ENCODE assay signal across 11 cellular contexts in the genomic region with DNA sequence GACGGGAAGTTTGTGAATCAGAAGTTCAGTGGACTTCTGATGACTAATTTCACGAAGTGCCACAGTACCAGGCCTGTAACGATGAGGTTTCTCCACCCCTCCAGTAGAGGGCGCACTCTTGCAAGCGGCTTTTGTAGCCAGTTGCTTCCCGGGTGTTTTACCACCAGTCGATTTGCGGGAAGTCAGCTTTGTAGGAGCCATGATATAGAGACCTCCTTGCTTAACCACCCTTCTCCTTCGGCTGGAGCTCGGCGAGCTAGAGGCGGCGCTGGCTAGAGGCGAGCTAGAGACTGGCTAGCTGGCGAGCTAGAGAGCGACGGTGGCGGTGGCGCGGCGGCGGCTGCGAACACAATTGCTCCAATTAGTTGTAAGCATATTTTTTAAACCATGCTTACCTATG.
DNase-seq lines count a peak whose midpoint lies in the region; ATAC-seq and TF ChIP-seq lines count a peak whose summit lies in the region.
"Had no signal": no experiment of that assay in that cellular context is flagged by ENCODE, and none has a peak within 500 bp of the region (broad histone marks: within the 10 kb centered on the region; RNA-seq: fewer than 3 reads in every experiment).

No MANE protein-coding gene starts in this region.

- peak; percentile 21; the same call in 1 of the 2 replicates for TF ChIP-seq CTCF in VCaP (conservative IDR thresholded peaks at IDR 0.05)

- POLR2A ChIA-PET in HEK293T (lab: Yijun Ruan, JAX) = no interaction called here

- no peaks in the 10 kb centered on the region for H3K36me3 Mint-ChIP-seq in stimulated activated effector memory CD8-positive, alpha-beta T cell treated with anti-CD3 and anti-CD28 coated beads, Interleukin-12 subunit alpha, Interleukin-12 subunit beta, amount 100 ng/mL, for 72 hours
- H3K36me3 Mint-ChIP-seq in stimulated activated memory B cell treated with anti-CD40 and anti-IgM and Interleukin-4, amounts not matched to agents 10 μg/mL and 1 μg/mL and 100 μg/mL, for 72 hours = no peaks in the 10 kb centered on the region

- CTCF ChIA-PET in HEK293T (lab: Yijun Ruan, JAX) = no interaction called here

- no peak overlapping the region for H3K27ac Mint-ChIP-seq in stimulated activated effector memory CD8-positive, alpha-beta T cell treated with anti-CD3 and anti-CD28 coated beads, Interleukin-12 subunit alpha, Interleukin-12 subunit beta, amount 100 ng/mL, for 72 hours
- no peak overlapping the region for H3K27ac Mint-ChIP-seq in stimulated activated memory B cell treated with anti-CD40 and anti-IgM and Interleukin-4, amounts not matched to agents 10 μg/mL and 1 μg/mL and 100 μg/mL, for 72 hours

- ATAC-seq in left lobe of liver (no peak), GM21526 (IDR thresholded peaks at IDR 0.05; ENCODE audit: low FRiP score, unreplicated experiment) (no peak)
- ATAC-seq in stimulated activated effector memory CD8-positive, alpha-beta T cell treated with anti-CD3 and anti-CD28 coated beads, Interleukin-12 subunit alpha, Interleukin-12 subunit beta, amount 100 ng/mL, for 72 hours = no peak
- no peak for ATAC-seq in stimulated activated memory B cell treated with anti-CD40 and anti-IgM and Interleukin-4, amounts not matched to agents 10 μg/mL and 1 μg/mL and 100 μg/mL, for 72 hours

- H3K4me3 Mint-ChIP-seq in stimulated activated effector memory CD8-positive, alpha-beta T cell treated with anti-CD3 and anti-CD28 coated beads, Interleukin-12 subunit alpha, Interleukin-12 subunit beta, amount 100 ng/mL, for 72 hours = no peak overlapping the region
- no peak overlapping the region for H3K4me3 Mint-ChIP-seq in stimulated activated memory B cell treated with anti-CD40 and anti-IgM and Interleukin-4, amounts not matched to agents 10 μg/mL and 1 μg/mL and 100 μg/mL, for 72 hours

- DNase-seq in NCI-H146 (lab: John Stamatoyannopoulos, UW) (peak; percentile 4), NCI-H146 treated with DMSO at 0.1 percent for 48 hours (lab: John Stamatoyannopoulos, UW; ENCODE audit: unreplicated experiment) (no peak), HEK293T (ENCODE audit: extremely low spot score) (peak; percentile 7), left lobe of liver (ENCODE audit: low spot score) (peak; percentile 43)
- DNase-seq in stimulated activated effector memory CD8-positive, alpha-beta T cell treated with anti-CD3 and anti-CD28 coated beads, Interleukin-12 subunit alpha, Interleukin-12 subunit beta, amount 100 ng/mL, for 72 hours (ENCODE audit: low spot score in 2 of 2) = no peak
- DNase-seq: activated CD4-positive, alpha-beta T cell treated with anti-CD3 and anti-CD28 coated beads, Interleukin-2, amount 50 U/mL, for 4 hours; NCI-H2081 treated with DMSO at 0.1 percent for 48 hours; SHP77 had no signal

- no peaks in the 10 kb centered on the region for H3K27me3 Mint-ChIP-seq in stimulated activated memory B cell treated with anti-CD40 and anti-IgM and Interleukin-4, amounts not matched to agents 10 μg/mL and 1 μg/mL and 100 μg/mL, for 72 hours

- H3K9me3 Mint-ChIP-seq in stimulated activated effector memory CD8-positive, alpha-beta T cell treated with anti-CD3 and anti-CD28 coated beads, Interleukin-12 subunit alpha, Interleukin-12 subunit beta, amount 100 ng/mL, for 72 hours = peaks cover 6% of the 10 kb centered on the region
- H3K9me3 Mint-ChIP-seq in stimulated activated memory B cell treated with anti-CD40 and anti-IgM and Interleukin-4, amounts not matched to agents 10 μg/mL and 1 μg/mL and 100 μg/mL, for 72 hours = peaks cover 6% of the 10 kb centered on the region

- no peak overlapping the region for H3K27ac ChIP-seq in VCaP

- H3K4me1 Mint-ChIP-seq in stimulated activated effector memory CD8-positive, alpha-beta T cell treated with anti-CD3 and anti-CD28 coated beads, Interleukin-12 subunit alpha, Interleukin-12 subunit beta, amount 100 ng/mL, for 72 hours = no peaks in the 10 kb centered on the region
- no peaks in the 10 kb centered on the region for H3K4me1 Mint-ChIP-seq in stimulated activated memory B cell treated with anti-CD40 and anti-IgM and Interleukin-4, amounts not matched to agents 10 μg/mL and 1 μg/mL and 100 μg/mL, for 72 hours

TF ChIP-seq in HEK293T, 16 proteins besides CTCF, POLR2A, EP300 and RAD21:
- no peak for TF ChIP-seq HDGF (IDR thresholded peaks at IDR 0.05; ENCODE audit: borderline replicate concordance)
- TF ChIP-seq FOXM1 (IDR thresholded peaks at IDR 0.05; ENCODE audit: borderline replicate concordance) = no peak
- TF ChIP-seq SUZ12 (IDR thresholded peaks at IDR 0.05) = no peak
- no peak for TF ChIP-seq FOXA1 (IDR thresholded peaks at IDR 0.05)
- no peak for TF ChIP-seq LEF1 (IDR thresholded peaks at IDR 0.05; ENCODE audit: borderline replicate concordance)
- no peak for TF ChIP-seq NFRKB (IDR thresholded peaks at IDR 0.05)
- no peak for TF ChIP-seq CTBP1 (IDR thresholded peaks at IDR 0.05; ENCODE audit: borderline replicate concordance)
- no peak for TF ChIP-seq L3MBTL2 (conservative IDR thresholded peaks at IDR 0.05)
- TF ChIP-seq, protein P1, sequence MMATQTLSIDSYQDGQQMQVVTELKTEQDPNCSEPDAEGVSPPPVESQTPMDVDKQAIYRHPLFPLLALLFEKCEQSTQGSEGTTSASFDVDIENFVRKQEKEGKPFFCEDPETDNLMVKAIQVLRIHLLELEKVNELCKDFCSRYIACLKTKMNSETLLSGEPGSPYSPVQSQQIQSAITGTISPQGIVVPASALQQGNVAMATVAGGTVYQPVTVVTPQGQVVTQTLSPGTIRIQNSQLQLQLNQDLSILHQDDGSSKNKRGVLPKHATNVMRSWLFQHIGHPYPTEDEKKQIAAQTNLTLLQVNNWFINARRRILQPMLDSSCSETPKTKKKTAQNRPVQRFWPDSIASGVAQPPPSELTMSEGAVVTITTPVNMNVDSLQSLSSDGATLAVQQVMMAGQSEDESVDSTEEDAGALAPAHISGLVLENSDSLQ (IDR thresholded peaks at IDR 0.05) = no peak
- no peak for TF ChIP-seq ELF4 (IDR thresholded peaks at IDR 0.05)
- TF ChIP-seq BHLHE40 (IDR thresholded peaks at IDR 0.05; ENCODE audit: borderline replicate concordance) = no peak
- TF ChIP-seq ZNF384 (IDR thresholded peaks at IDR 0.05) = no peak
- no peak for TF ChIP-seq FOXK2 (IDR thresholded peaks at IDR 0.05)
- no peak for TF ChIP-seq ARNT (IDR thresholded peaks at IDR 0.05)
- no peak for TF ChIP-seq SP1 (IDR thresholded peaks at IDR 0.05)
- TF ChIP-seq TARDBP (IDR thresholded peaks at IDR 0.05) = no peak

Comparison
In these comparisons a context has a peak if more than half of its experiments do, and no peak if none do; other contexts are left out.
1. DNase-seq: peak in NCI-H146 (single experiment), HEK293T (single experiment) and left lobe of liver (single experiment); none in NCI-H146 treated with DMSO at 0.1 percent for 48 hours (single experiment) and stimulated activated effector memory CD8-positive, alpha-beta T cell treated with anti-CD3 and anti-CD28 coated beads, Interleukin-12 subunit alpha, Interleukin-12 subunit beta, amount 100 ng/mL, for 72 hours (0 of 2).